3 cellular contexts compared by ENCODE assay signal in the genomic region with DNA sequence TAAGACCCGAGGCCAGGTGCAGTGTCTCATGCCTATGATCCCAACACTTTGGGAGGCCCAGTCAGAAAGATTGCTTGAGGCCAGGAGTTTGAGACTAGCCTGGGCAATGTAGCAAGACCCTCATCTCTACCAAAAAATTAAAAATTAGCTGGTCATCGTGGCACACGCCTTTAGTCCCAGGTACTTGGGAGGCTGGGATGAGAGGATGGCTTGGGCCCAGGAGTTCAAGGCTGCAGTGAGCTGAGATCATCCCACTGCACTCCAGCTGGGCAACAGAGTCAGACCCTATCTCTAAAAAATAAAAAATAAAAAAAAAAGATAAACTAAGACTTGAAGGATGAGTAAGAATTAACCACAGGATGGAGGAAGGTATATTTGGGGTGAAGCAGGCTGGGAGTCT.
"Had no signal": no experiment of that assay in that cellular context is flagged by ENCODE, and none has a peak within 500 bp of the region (broad histone marks: within the 10 kb centered on the region; RNA-seq: fewer than 3 reads in every experiment).

No MANE protein-coding gene starts in this region.

- DNase-seq: GDM1, GF-D8 had no signal

- ATAC-seq: GM12878 had no signal

- H3K4me3 ChIP-seq: GM12878 had no signal
